Comparison of ENCODE assay signal across 35 cellular contexts in genomic region chr10:79941146-79941545, GRCh38. TPM values are rescaled to one million over a fixed set of nuclear protein-coding genes. Genes with fewer than 3 reads are reported as not detected.
"Had no signal": no experiment of that assay in that cellular context is flagged by ENCODE, and none has a peak within 500 bp of the region (broad histone marks: within the 10 kb centered on the region; RNA-seq: fewer than 3 reads in every experiment).

No MANE protein-coding gene starts in this region.

- H3K27me3 Mint-ChIP-seq: activated CD4-positive, alpha-beta T cell treated with anti-CD3 and anti-CD28 coated beads, Interleukin-2, amount 10 ng/mL, durations not matched to agents 7 days and 5 days had no signal

- H3K36me3 Mint-ChIP-seq: activated naive CD4-positive, alpha-beta T cell treated with anti-CD3 and anti-CD28 coated beads, Interleukin-2, amount 50 U/mL, for 24 hours; activated naive CD8-positive, alpha-beta T cell treated with anti-CD3 and anti-CD28 coated beads, Interleukin-2, amount 10 ng/mL, durations not matched to agents 7 days and 5 days had no signal

- DNase-seq: activated CD4-positive, alpha-beta T cell treated with anti-CD3 and anti-CD28 coated beads, Interleukin-2, amount 10 ng/mL, durations not matched to agents 7 days and 5 days; activated CD4-positive, alpha-beta T cell treated with anti-CD3 and anti-CD28 coated beads, Interleukin-2, amount 50 U/mL, for 48 hours; activated CD4-positive, CD25-positive, alpha-beta regulatory T cell; activated CD8-positive, alpha-beta memory T cell treated with anti-CD3 and anti-CD28 coated beads, Interleukin-2, amount 50 U/mL, for 48 hours; activated effector memory CD4-positive, alpha-beta T cell treated with anti-CD3 and anti-CD28 coated beads, Interleukin-2, amount 50 U/mL, for 16 hours; activated naive CD4-positive, alpha-beta T cell; activated naive CD8-positive, alpha-beta T cell treated with anti-CD3 and anti-CD28 coated beads, Interleukin-2, amount 10 ng/mL, durations not matched to agents 7 days and 5 days; activated T-cell treated with anti-CD3 and anti-CD28 coated beads, Interleukin-2, amount 50 U/mL, for 1 hour; activated T-cell treated with anti-CD3 and anti-CD28 coated beads, Interleukin-2, amount 50 U/mL, for 72 hours; amygdala; MM.1S; MV-4-11; NCI-H1092; NCI-H1417; NCI-H187; NCI-H2029 treated with DMSO at 0.1 percent for 48 hours; NCI-H2107; NCI-H2171; NCI-H510A; NCI-H526; NCI-H748 treated with DMSO at 0.1 percent for 48 hours; NK-92 treated with Interleukin-12 subunit alpha and Interleukin-12 subunit beta, amount 100 ng/mL, for 24 hours; PC-9; SJCRH30; T1000; WERI-Rb-1 had no signal

- H3K4me3 Mint-ChIP-seq: activated CD4-positive, alpha-beta T cell treated with anti-CD3 and anti-CD28 coated beads, Interleukin-2, amount 10 ng/mL, durations not matched to agents 7 days and 5 days; activated CD8-positive, alpha-beta T cell treated with anti-CD3 and anti-CD28 coated beads, Interleukin-2, amount 10 ng/mL, durations not matched to agents 7 days and 5 days; activated naive CD4-positive, alpha-beta T cell treated with anti-CD3 and anti-CD28 coated beads, Interleukin-2, amount 50 U/mL, for 24 hours; activated naive CD8-positive, alpha-beta T cell treated with anti-CD3 and anti-CD28 coated beads, Interleukin-2, amount 10 ng/mL, durations not matched to agents 7 days and 5 days; activated T-cell treated with anti-CD3 and anti-CD28 coated beads, Interleukin-2, amount 50 U/mL, for 72 hours; activated T-helper 17 cell treated with anti-CD3 and anti-CD28 coated beads, Interleukin-2, amount 50 U/mL, for 72 hours had no signal

- ATAC-seq: activated CD8-positive, alpha-beta T cell treated with anti-CD3 and anti-CD28 coated beads, Interleukin-2, amount 10 ng/mL, durations not matched to agents 7 days and 5 days; activated T-cell treated with anti-CD3 and anti-CD28 coated beads, Interleukin-2, amount 50 U/mL, for 72 hours; activated T-helper 17 cell treated with anti-CD3 and anti-CD28 coated beads, Interleukin-2, amount 50 U/mL, for 72 hours; Right ventricle myocardium inferior had no signal

- H3K27ac Mint-ChIP-seq: activated CD4-positive, alpha-beta T cell treated with anti-CD3 and anti-CD28 coated beads, Interleukin-2, amount 10 ng/mL, durations not matched to agents 7 days and 5 days; activated CD8-positive, alpha-beta T cell treated with anti-CD3 and anti-CD28 coated beads, Interleukin-2, amount 10 ng/mL, durations not matched to agents 7 days and 5 days; activated naive CD4-positive, alpha-beta T cell treated with anti-CD3 and anti-CD28 coated beads, Interleukin-2, amount 50 U/mL, for 24 hours; activated naive CD8-positive, alpha-beta T cell treated with anti-CD3 and anti-CD28 coated beads, Interleukin-2, amount 10 ng/mL, durations not matched to agents 7 days and 5 days; activated T-cell treated with anti-CD3 and anti-CD28 coated beads, Interleukin-2, amount 50 U/mL, for 72 hours; activated T-helper 17 cell treated with anti-CD3 and anti-CD28 coated beads, Interleukin-2, amount 50 U/mL, for 72 hours had no signal

- H3K9me3 Mint-ChIP-seq: activated CD4-positive, alpha-beta T cell treated with anti-CD3 and anti-CD28 coated beads, Interleukin-2, amount 10 ng/mL, durations not matched to agents 7 days and 5 days; activated naive CD4-positive, alpha-beta T cell treated with anti-CD3 and anti-CD28 coated beads, Interleukin-2, amount 50 U/mL, for 24 hours; activated naive CD8-positive, alpha-beta T cell treated with anti-CD3 and anti-CD28 coated beads, Interleukin-2, amount 10 ng/mL, durations not matched to agents 7 days and 5 days; activated T-cell treated with anti-CD3 and anti-CD28 coated beads, Interleukin-2, amount 50 U/mL, for 72 hours; activated T-helper 17 cell treated with anti-CD3 and anti-CD28 coated beads, Interleukin-2, amount 50 U/mL, for 72 hours had no signal

RNA-seq across cellular contexts. Expression of gene SFTPD, which starts 7.8 kb away (rescaled TPM):
- total RNA-seq: activated CD4-positive, alpha-beta T cell treated with anti-CD3 and anti-CD28 coated beads, Interleukin-2, amount 10 ng/mL, durations not matched to agents 7 days and 5 days; activated CD8-positive, alpha-beta T cell treated with anti-CD3 and anti-CD28 coated beads, Interleukin-2, amount 10 ng/mL, durations not matched to agents 7 days and 5 days; activated naive CD8-positive, alpha-beta T cell treated with anti-CD3 and anti-CD28 coated beads, Interleukin-2, amount 10 ng/mL, durations not matched to agents 7 days and 5 days; activated T-cell treated with anti-CD3 and anti-CD28 coated beads, Interleukin-2, amount 50 U/mL, for 72 hours; activated T-helper 17 cell treated with anti-CD3 and anti-CD28 coated beads, Interleukin-2, amount 50 U/mL, for 72 hours; ascending aorta; LHCN-M2; OCI-LY7; PC-9; T-helper 1 cell treated with Interleukin-12 subunit alpha and Interleukin-12 subunit beta and Interleukin-4 antibody, amounts not matched to agents 30 ng/mL and 1 ng/mL, for 36 hours; T-helper 2 cell treated with Interferon-gamma antibody and Interleukin-4, amounts not matched to agents 100 ng/mL and 5 ng/mL, for 36 hours had no signal
